8 cellular contexts compared by ENCODE assay signal in genomic region chr19:11535792-11536595, GRCh38.
DNase-seq lines count a peak whose midpoint lies in the region; TF ChIP-seq lines count a peak whose summit lies in the region.

No MANE protein-coding gene starts in this region.

- H3K27me3 ChIP-seq in mucosa of rectum (ENCODE audit: control insufficient read depth in 2 of 2, insufficient read depth in 2 of 2, low read length in 2 of 2), result peaks cover 5 to 15% of the 10 kb centered on the region in 2 donors

- H3K4me1 ChIP-seq in mucosa of rectum (ENCODE audit: control insufficient read depth in 2 of 2, insufficient read depth in 2 of 2, low read length in 2 of 2), result peaks cover 0 to 8% of the 10 kb centered on the region in 2 donors

- no peaks in the 10 kb centered on the region for H3K9me3 ChIP-seq in mucosa of rectum (ENCODE audit: control insufficient read depth in 2 of 2, low read length in 2 of 2)

- H3K27ac ChIP-seq in mucosa of rectum (ENCODE audit: low read depth in 2 of 2, low read length in 2 of 2), result peak overlapping the region; percentile 30 to 78

- H3K9ac ChIP-seq in mucosa of rectum (ENCODE audit: low read depth in 1 of 2, low read length in 2 of 2), result peak overlapping the region; percentile 10 to 61

- H3K4me3 ChIP-seq in mucosa of rectum (ENCODE audit: low read length in 2 of 2), result peak overlapping the region; percentile 55 to 67

- no peaks in the 10 kb centered on the region for H3K36me3 ChIP-seq in mucosa of rectum (ENCODE audit: control insufficient read depth in 2 of 2, insufficient read depth in 2 of 2, low read length in 2 of 2)

- DNase-seq in NCI-H345 (lab: John Stamatoyannopoulos, UW) (peak; percentile 44), NCI-H345 treated with DMSO at 0.1 percent for 48 hours (lab: John Stamatoyannopoulos, UW; ENCODE audit: unreplicated experiment) (no peak), HS-27A (ENCODE audit: low read depth) (peak; percentile 45), OCI-M1 (lab: John Stamatoyannopoulos, UW) (peak; percentile 100), activated T-cell treated with anti-CD3 and anti-CD28 coated beads for 48 hours (ENCODE audit: low read depth) (peak; percentile 90), erythroblast (lab: John Stamatoyannopoulos, UW) (peak; percentile 94 to 97)
- peak; percentile 57 to 64 for DNase-seq in stimulated activated CD8-positive, alpha-beta memory T cell treated with anti-CD3 and anti-CD28 coated beads, Interleukin-4, amount 100 ng/mL, for 1 hour (ENCODE audit: low read depth in 2 of 2, low spot score in 1 of 2)

- peak; percentile 20 for TF ChIP-seq POLR2A in erythroblast (IDR thresholded peaks at IDR 0.05; ENCODE audit: low read length)
